ENCODE assay signal across 1 cellular context in the genomic region with DNA sequence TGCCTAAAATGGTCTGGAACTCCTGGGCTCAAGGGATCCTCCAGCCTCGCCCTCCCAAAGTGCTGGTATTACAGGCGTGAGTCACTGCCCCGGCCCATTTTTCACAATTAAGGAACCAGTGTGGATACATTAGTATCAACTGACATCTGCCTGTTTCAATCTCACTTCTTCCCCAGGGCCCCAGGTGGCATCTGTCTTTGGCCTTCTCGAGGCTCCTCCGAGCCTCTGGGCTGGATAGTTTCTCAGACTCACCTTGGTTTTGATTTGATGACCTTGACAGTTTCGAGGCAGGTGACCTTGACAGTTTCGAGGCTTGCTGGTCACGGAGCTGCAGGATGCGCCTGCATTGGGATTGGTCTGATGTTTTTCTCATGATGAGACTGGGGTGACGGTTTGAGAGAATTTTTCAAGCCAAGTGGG.
TF ChIP-seq lines count a peak whose summit lies in the region.

No MANE protein-coding gene starts in this region.

TF ChIP-seq in H1, 55 proteins besides CTCF, POLR2A, EP300 and RAD21 (continued from another document):
- TF ChIP-seq, protein P1, sequence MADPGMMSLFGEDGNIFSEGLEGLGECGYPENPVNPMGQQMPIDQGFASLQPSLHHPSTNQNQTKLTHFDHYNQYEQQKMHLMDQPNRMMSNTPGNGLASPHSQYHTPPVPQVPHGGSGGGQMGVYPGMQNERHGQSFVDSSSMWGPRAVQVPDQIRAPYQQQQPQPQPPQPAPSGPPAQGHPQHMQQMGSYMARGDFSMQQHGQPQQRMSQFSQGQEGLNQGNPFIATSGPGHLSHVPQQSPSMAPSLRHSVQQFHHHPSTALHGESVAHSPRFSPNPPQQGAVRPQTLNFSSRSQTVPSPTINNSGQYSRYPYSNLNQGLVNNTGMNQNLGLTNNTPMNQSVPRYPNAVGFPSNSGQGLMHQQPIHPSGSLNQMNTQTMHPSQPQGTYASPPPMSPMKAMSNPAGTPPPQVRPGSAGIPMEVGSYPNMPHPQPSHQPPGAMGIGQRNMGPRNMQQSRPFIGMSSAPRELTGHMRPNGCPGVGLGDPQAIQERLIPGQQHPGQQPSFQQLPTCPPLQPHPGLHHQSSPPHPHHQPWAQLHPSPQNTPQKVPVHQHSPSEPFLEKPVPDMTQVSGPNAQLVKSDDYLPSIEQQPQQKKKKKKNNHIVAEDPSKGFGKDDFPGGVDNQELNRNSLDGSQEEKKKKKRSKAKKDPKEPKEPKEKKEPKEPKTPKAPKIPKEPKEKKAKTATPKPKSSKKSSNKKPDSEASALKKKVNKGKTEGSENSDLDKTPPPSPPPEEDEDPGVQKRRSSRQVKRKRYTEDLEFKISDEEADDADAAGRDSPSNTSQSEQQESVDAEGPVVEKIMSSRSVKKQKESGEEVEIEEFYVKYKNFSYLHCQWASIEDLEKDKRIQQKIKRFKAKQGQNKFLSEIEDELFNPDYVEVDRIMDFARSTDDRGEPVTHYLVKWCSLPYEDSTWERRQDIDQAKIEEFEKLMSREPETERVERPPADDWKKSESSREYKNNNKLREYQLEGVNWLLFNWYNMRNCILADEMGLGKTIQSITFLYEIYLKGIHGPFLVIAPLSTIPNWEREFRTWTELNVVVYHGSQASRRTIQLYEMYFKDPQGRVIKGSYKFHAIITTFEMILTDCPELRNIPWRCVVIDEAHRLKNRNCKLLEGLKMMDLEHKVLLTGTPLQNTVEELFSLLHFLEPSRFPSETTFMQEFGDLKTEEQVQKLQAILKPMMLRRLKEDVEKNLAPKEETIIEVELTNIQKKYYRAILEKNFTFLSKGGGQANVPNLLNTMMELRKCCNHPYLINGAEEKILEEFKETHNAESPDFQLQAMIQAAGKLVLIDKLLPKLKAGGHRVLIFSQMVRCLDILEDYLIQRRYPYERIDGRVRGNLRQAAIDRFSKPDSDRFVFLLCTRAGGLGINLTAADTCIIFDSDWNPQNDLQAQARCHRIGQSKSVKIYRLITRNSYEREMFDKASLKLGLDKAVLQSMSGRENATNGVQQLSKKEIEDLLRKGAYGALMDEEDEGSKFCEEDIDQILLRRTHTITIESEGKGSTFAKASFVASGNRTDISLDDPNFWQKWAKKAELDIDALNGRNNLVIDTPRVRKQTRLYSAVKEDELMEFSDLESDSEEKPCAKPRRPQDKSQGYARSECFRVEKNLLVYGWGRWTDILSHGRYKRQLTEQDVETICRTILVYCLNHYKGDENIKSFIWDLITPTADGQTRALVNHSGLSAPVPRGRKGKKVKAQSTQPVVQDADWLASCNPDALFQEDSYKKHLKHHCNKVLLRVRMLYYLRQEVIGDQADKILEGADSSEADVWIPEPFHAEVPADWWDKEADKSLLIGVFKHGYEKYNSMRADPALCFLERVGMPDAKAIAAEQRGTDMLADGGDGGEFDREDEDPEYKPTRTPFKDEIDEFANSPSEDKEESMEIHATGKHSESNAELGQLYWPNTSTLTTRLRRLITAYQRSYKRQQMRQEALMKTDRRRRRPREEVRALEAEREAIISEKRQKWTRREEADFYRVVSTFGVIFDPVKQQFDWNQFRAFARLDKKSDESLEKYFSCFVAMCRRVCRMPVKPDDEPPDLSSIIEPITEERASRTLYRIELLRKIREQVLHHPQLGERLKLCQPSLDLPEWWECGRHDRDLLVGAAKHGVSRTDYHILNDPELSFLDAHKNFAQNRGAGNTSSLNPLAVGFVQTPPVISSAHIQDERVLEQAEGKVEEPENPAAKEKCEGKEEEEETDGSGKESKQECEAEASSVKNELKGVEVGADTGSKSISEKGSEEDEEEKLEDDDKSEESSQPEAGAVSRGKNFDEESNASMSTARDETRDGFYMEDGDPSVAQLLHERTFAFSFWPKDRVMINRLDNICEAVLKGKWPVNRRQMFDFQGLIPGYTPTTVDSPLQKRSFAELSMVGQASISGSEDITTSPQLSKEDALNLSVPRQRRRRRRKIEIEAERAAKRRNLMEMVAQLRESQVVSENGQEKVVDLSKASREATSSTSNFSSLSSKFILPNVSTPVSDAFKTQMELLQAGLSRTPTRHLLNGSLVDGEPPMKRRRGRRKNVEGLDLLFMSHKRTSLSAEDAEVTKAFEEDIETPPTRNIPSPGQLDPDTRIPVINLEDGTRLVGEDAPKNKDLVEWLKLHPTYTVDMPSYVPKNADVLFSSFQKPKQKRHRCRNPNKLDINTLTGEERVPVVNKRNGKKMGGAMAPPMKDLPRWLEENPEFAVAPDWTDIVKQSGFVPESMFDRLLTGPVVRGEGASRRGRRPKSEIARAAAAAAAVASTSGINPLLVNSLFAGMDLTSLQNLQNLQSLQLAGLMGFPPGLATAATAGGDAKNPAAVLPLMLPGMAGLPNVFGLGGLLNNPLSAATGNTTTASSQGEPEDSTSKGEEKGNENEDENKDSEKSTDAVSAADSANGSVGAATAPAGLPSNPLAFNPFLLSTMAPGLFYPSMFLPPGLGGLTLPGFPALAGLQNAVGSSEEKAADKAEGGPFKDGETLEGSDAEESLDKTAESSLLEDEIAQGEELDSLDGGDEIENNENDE (IDR thresholded peaks at IDR 0.05; ENCODE audit: insufficient replicate concordance, low read length) = no peak
- no peak for TF ChIP-seq POLR2AphosphoS5 (IDR thresholded peaks at IDR 0.05; ENCODE audit: low read depth, low read length)
- TF ChIP-seq TBP (IDR thresholded peaks at IDR 0.05; ENCODE audit: low read depth, low read length) = no peak
- TF ChIP-seq CTBP2 (IDR thresholded peaks at IDR 0.05; ENCODE audit: borderline replicate concordance, insufficient read depth, insufficient read length, low read length) = no peak
- TF ChIP-seq YY1 (IDR thresholded peaks at IDR 0.05; ENCODE audit: low read depth, low read length) = no peak
- no peak for TF ChIP-seq KDM5A (IDR thresholded peaks at IDR 0.05; ENCODE audit: low read length)
- TF ChIP-seq, protein P2, sequence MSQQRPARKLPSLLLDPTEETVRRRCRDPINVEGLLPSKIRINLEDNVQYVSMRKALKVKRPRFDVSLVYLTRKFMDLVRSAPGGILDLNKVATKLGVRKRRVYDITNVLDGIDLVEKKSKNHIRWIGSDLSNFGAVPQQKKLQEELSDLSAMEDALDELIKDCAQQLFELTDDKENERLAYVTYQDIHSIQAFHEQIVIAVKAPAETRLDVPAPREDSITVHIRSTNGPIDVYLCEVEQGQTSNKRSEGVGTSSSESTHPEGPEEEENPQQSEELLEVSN (IDR thresholded peaks at IDR 0.05) = no peak
- no peak for TF ChIP-seq SIN3A (conservative IDR thresholded peaks at IDR 0.05 in 1 of 2, IDR thresholded peaks at IDR 0.05 in 1 of 2; ENCODE audit: low read depth in 1 of 2, low read length in 2 of 2)
- no peak for TF ChIP-seq HDAC6 (IDR thresholded peaks at IDR 0.05; ENCODE audit: low read depth, low read length)
- TF ChIP-seq JUN (IDR thresholded peaks at IDR 0.05; ENCODE audit: low read depth, low read length) = no peak
- TF ChIP-seq, protein P3, sequence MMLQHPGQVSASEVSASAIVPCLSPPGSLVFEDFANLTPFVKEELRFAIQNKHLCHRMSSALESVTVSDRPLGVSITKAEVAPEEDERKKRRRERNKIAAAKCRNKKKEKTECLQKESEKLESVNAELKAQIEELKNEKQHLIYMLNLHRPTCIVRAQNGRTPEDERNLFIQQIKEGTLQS (IDR thresholded peaks at IDR 0.05; ENCODE audit: insufficient read depth, low read depth, low read length) = no peak
- no peak for TF ChIP-seq EZH2 (IDR thresholded peaks at IDR 0.05; ENCODE audit: low read depth, low read length, severe bottlenecking)
- TF ChIP-seq FOSL1 (IDR thresholded peaks at IDR 0.05; ENCODE audit: insufficient read depth, low read depth, low read length) = no peak
- no peak for TF ChIP-seq MAFK (IDR thresholded peaks at IDR 0.05; ENCODE audit: low read depth, low read length)
- no peak for TF ChIP-seq SIX5 (IDR thresholded peaks at IDR 0.05; ENCODE audit: low read depth, low read length)
- TF ChIP-seq TEAD4 (IDR thresholded peaks at IDR 0.05; ENCODE audit: low read depth, low read length) = no peak
